10 cellular contexts compared by ENCODE assay signal in the genomic region with DNA sequence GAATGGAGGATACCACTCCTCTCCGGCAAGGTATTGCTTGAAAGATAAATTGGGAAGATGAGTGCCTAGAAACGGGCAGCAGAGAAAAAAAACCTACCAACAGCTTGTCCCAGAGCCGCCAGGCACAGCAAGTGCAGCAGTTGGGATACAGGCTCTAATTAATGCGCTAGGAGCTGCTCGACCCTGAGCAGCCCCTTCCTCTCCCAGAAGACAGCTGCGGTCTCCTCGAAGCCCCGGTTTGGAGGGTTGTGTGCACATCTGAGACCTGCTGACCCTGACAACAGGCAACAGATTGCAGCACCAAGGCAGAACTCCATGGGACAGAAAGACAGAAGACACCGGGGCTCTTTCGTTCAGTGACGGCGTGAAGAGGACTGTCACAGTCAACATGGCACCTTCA.
DNase-seq lines count a peak whose midpoint lies in the region; ATAC-seq and TF ChIP-seq lines count a peak whose summit lies in the region.
"Had no signal": no experiment of that assay in that cellular context is flagged by ENCODE, and none has a peak within 500 bp of the region (broad histone marks: within the 10 kb centered on the region; RNA-seq: fewer than 3 reads in every experiment).

No MANE protein-coding gene starts in this region.

- H3K4me3 Mint-ChIP-seq in MCF 10A (ENCODE audit: unreplicated experiment), result no peak overlapping the region
- H3K4me3 Mint-ChIP-seq: CD8-positive, alpha-beta T cell had no signal

- H3K27me3 ChIP-seq in breast epithelium, result no peaks in the 10 kb centered on the region
- no peaks in the 10 kb centered on the region for H3K27me3 ChIP-seq in muscle layer of colon (ENCODE audit: control insufficient read depth in 1 of 2, insufficient read depth in 2 of 2, low read length in 2 of 2)
- no peaks in the 10 kb centered on the region for H3K27me3 ChIP-seq in upper lobe of right lung

- H3K9me3 ChIP-seq in breast epithelium (no peaks in the 10 kb centered on the region), muscle layer of colon (ENCODE audit: low read length) (no peaks in the 10 kb centered on the region), upper lobe of right lung (no peaks in the 10 kb centered on the region)

- H3K4me1 ChIP-seq in breast epithelium, result peaks cover 0 to 12% of the 10 kb centered on the region in 2 donors
- H3K4me1 ChIP-seq in muscle layer of colon (ENCODE audit: insufficient read depth, low read length), result peaks cover 10% of the 10 kb centered on the region
- peaks cover 31% of the 10 kb centered on the region for H3K4me1 ChIP-seq in upper lobe of right lung

- H3K9me3 Mint-ChIP-seq in MCF 10A (ENCODE audit: unreplicated experiment), result no peaks in the 10 kb centered on the region
- H3K9me3 Mint-ChIP-seq: CD8-positive, alpha-beta T cell had no signal

- no peak for TF ChIP-seq CTCF in breast epithelium (IDR thresholded peaks at IDR 0.05)
- no peak for TF ChIP-seq CTCF in MCF 10A (IDR thresholded peaks at IDR 0.05; ENCODE audit: unreplicated experiment)
- TF ChIP-seq CTCF in coronary artery (IDR thresholded peaks at IDR 0.05), result no peak
- TF ChIP-seq CTCF in upper lobe of right lung (IDR thresholded peaks at IDR 0.05), result no peak

- no peak overlapping the region for H3K27ac Mint-ChIP-seq in MCF 10A (ENCODE audit: low read depth, unreplicated experiment)
- H3K27ac Mint-ChIP-seq: CD8-positive, alpha-beta T cell had no signal

- H3K9ac ChIP-seq in muscle layer of colon (ENCODE audit: low read length), result no peak overlapping the region

- H3K36me3 ChIP-seq in breast epithelium (no peaks in the 10 kb centered on the region), muscle layer of colon (ENCODE audit: insufficient read depth, low read length) (no peaks in the 10 kb centered on the region), upper lobe of right lung (no peaks in the 10 kb centered on the region)

- POLR2A ChIA-PET in MCF 10A (lab: Yijun Ruan, JAX), result interaction anchor here (0.6 kb wide), 1 partner anchor 367 kb away, joined by 4 read pairs; no protein-coding TSS in a partner anchor

- DNase-seq in breast epithelium (ENCODE audit: low spot score in 2 of 2), result no peak
- DNase-seq in MCF 10A (ENCODE audit: unreplicated experiment), result no peak
- DNase-seq in coronary artery (ENCODE audit: low spot score), result no peak
- no peak for DNase-seq in upper lobe of right lung
- no peak for DNase-seq in kidney glomerular epithelial cell (lab: John Stamatoyannopoulos, UW)
- DNase-seq: activated CD4-positive, alpha-beta T cell treated with anti-CD3 and anti-CD28 coated beads, Interleukin-2, amount 50 U/mL, for 48 hours; CD8-positive, alpha-beta T cell had no signal

- BruUV-seq in MCF 10A (replicated peaks; lab: Mats Ljungman, UMichigan), result no TSS peak

- H3K36me3 Mint-ChIP-seq in MCF 10A (ENCODE audit: insufficient read depth, unreplicated experiment), result no peaks in the 10 kb centered on the region
- H3K36me3 Mint-ChIP-seq: CD8-positive, alpha-beta T cell had no signal

- H3K27ac ChIP-seq in breast epithelium (peak overlapping the region; percentile 19 to 81), coronary artery (peak overlapping the region in 1 of 2 donors; percentile 36), muscle layer of colon (ENCODE audit: low read depth, low read length) (no peak overlapping the region), upper lobe of right lung (peak overlapping the region; percentile 81)

- CTCF ChIA-PET in MCF 10A (lab: Yijun Ruan, JAX), result interaction anchor here (0.7 kb wide), 2 partner anchors 355 to 392 kb away, joined by 3 read pairs; no protein-coding TSS in a partner anchor

- intact Hi-C loops in breast epithelium (cut with DNase I; ENCODE audit: low total_unique reads), result no loop called here
- intact Hi-C loops in MCF 10A (cut with micrococcal nuclease), result no loop called here
- intact Hi-C loops in upper lobe of right lung (cut with DNase I), result no loop called here

- ATAC-seq in upper lobe of right lung (peak; percentile 19), HG03520 (IDR thresholded peaks at IDR 0.05; ENCODE audit: unreplicated experiment) (no peak), HG02840 (IDR thresholded peaks at IDR 0.05; ENCODE audit: low FRiP score, unreplicated experiment) (no peak)
- ATAC-seq: CD8-positive, alpha-beta T cell had no signal

- no peaks in the 10 kb centered on the region for H3K27me3 Mint-ChIP-seq in MCF 10A (ENCODE audit: insufficient read depth, unreplicated experiment)

- no peaks in the 10 kb centered on the region for H3K4me1 Mint-ChIP-seq in MCF 10A (ENCODE audit: insufficient read depth, unreplicated experiment)

- H3K4me3 ChIP-seq in breast epithelium, result peak overlapping the region; percentile 39 to 63 (median 40)
- peak overlapping the region; percentile 58 for H3K4me3 ChIP-seq in coronary artery
- peak overlapping the region; percentile 26 to 47 for H3K4me3 ChIP-seq in muscle layer of colon (ENCODE audit: low read depth in 1 of 2, low read length in 2 of 2)
- peak overlapping the region; percentile 46 for H3K4me3 ChIP-seq in upper lobe of right lung

- no peak for TF ChIP-seq POLR2A in breast epithelium (IDR thresholded peaks at IDR 0.05)
